Comparison of ENCODE assay signal across 20 cellular contexts in genomic region chr16:80720759-80721470, GRCh38.
DNase-seq lines count a peak whose midpoint lies in the region; ATAC-seq, FAIRE-seq and TF ChIP-seq lines count a peak whose summit lies in the region.
"Had no signal": no experiment of that assay in that cellular context is flagged by ENCODE, and none has a peak within 500 bp of the region (broad histone marks: within the 10 kb centered on the region; RNA-seq: fewer than 3 reads in every experiment).

No MANE protein-coding gene starts in this region.

- no peaks in the 10 kb centered on the region for H3K9me3 Mint-ChIP-seq in activated CD8-positive, alpha-beta memory T cell treated with anti-CD3 and anti-CD28 coated beads, Interleukin-2, amount 10 ng/mL, durations not matched to agents 7 days and 5 days (ENCODE audit: low read depth)
- H3K9me3 Mint-ChIP-seq in stimulated activated memory B cell treated with anti-CD40 and anti-IgM and Interleukin-4, amounts not matched to agents 10 μg/mL and 1 μg/mL and 100 μg/mL, for 72 hours = peaks cover 6% of the 10 kb centered on the region

- H3K4me2 ChIP-seq in endothelial cell of umbilical vein (ENCODE audit: insufficient read depth, low read length) = no peak overlapping the region

- intact Hi-C loops in endothelial cell of umbilical vein (cut with micrococcal nuclease) = no loop called here
- intact Hi-C loops in thyroid gland (cut with DNase I) = no loop called here

- no peak overlapping the region for H3K9ac ChIP-seq in endothelial cell of umbilical vein (replicated peaks; ENCODE audit: extremely low read depth, insufficient read depth, low read length)

- peaks cover 93% of the 10 kb centered on the region for H3K79me2 ChIP-seq in endothelial cell of umbilical vein (ENCODE audit: control insufficient read depth, insufficient read depth, low read length)

- H3K4me1 Mint-ChIP-seq in activated CD8-positive, alpha-beta memory T cell treated with anti-CD3 and anti-CD28 coated beads, Interleukin-2, amount 10 ng/mL, durations not matched to agents 7 days and 5 days = peaks cover 46% of the 10 kb centered on the region
- H3K4me1 Mint-ChIP-seq in stimulated activated memory B cell treated with anti-CD40 and anti-IgM and Interleukin-4, amounts not matched to agents 10 μg/mL and 1 μg/mL and 100 μg/mL, for 72 hours = peaks cover 32% of the 10 kb centered on the region

- BruUV-seq in endothelial cell of umbilical vein (replicated peaks; lab: Mats Ljungman, UMichigan) = no TSS peak

- DNase-seq in activated CD8-positive, alpha-beta memory T cell treated with anti-CD3 and anti-CD28 coated beads, Interleukin-2, amount 10 ng/mL, durations not matched to agents 7 days and 5 days = peak; percentile 37
- DNase-seq in activated CD8-positive, alpha-beta memory T cell treated with anti-CD3 and anti-CD28 coated beads, Interleukin-2, amount 50 U/mL, for 48 hours = no peak
- DNase-seq in endothelial cell of umbilical vein (ENCODE audit: low read depth, low spot score) = peak; percentile 10
- DNase-seq in thyroid gland = no peak
- DNase-seq in NCI-H2227 (lab: John Stamatoyannopoulos, UW; ENCODE audit: unreplicated experiment) = no peak
- no peak for DNase-seq in erythroblast (lab: John Stamatoyannopoulos, UW)
- DNase-seq: activated CD4-positive, alpha-beta T cell treated with anti-CD3 and anti-CD28 coated beads for 36 hours; activated naive CD4-positive, alpha-beta T cell treated with anti-CD3 and anti-CD28 coated beads for 36 hours; cortex of kidney; esophagus squamous epithelium; Kasumi-1; NCI-H1436 treated with DMSO at 0.1 percent for 48 hours; nephron progenitor cell; spleen; upper lobe of right lung had no signal

- H3K4me3 ChIP-seq in endothelial cell of umbilical vein (replicated peaks in 1 of 3; ENCODE audit: insufficient read depth in 1 of 3, low read depth in 1 of 3, low read length in 3 of 3) (no peak overlapping the region), thyroid gland (replicated peaks in 1 of 3) (no peak overlapping the region)
- H3K4me3 ChIP-seq: ascending aorta, esophagus squamous epithelium, prostate gland, spleen, upper lobe of right lung had no signal

- TF ChIP-seq POLR2A in endothelial cell of umbilical vein (IDR thresholded peaks at IDR 0.05; ENCODE audit: low read depth, low read length) = no peak
- no peak for TF ChIP-seq POLR2A in thyroid gland (IDR thresholded peaks at IDR 0.05)
- no peak for TF ChIP-seq POLR2A in erythroblast (IDR thresholded peaks at IDR 0.05; ENCODE audit: low read length)

- no peaks in the 10 kb centered on the region for H3K9me1 ChIP-seq in endothelial cell of umbilical vein (replicated peaks; ENCODE audit: control insufficient read depth, extremely low read depth, insufficient read depth, low read length)

- POLR2A ChIA-PET in endothelial cell of umbilical vein (lab: Charles Lee) = no interaction called here

- 83 to 88% methylated on average over 5 of the region's 5 CpGs for WGBS in thyroid gland, 2 donors

- peaks cover 8% of the 10 kb centered on the region for H4K20me1 ChIP-seq in endothelial cell of umbilical vein (replicated peaks; ENCODE audit: control insufficient read depth, extremely low read depth, insufficient read depth, low read length)

- H3K27me3 Mint-ChIP-seq in activated CD8-positive, alpha-beta memory T cell treated with anti-CD3 and anti-CD28 coated beads, Interleukin-2, amount 10 ng/mL, durations not matched to agents 7 days and 5 days = no peaks in the 10 kb centered on the region
- H3K27me3 Mint-ChIP-seq in stimulated activated memory B cell treated with anti-CD40 and anti-IgM and Interleukin-4, amounts not matched to agents 10 μg/mL and 1 μg/mL and 100 μg/mL, for 72 hours = no peaks in the 10 kb centered on the region
- H3K27me3 Mint-ChIP-seq: activated CD4-positive, alpha-beta T cell treated with anti-CD3 and anti-CD28 coated beads for 36 hours had no signal

- H3K27me3 ChIP-seq in endothelial cell of umbilical vein (ENCODE audit: control insufficient read depth in 2 of 2, insufficient read depth in 2 of 2, low read length in 2 of 2) (no peaks in the 10 kb centered on the region), thyroid gland (no peaks in the 10 kb centered on the region)
- H3K27me3 ChIP-seq: ascending aorta, spleen, upper lobe of right lung had no signal

- FAIRE-seq in endothelial cell of umbilical vein (lab: Jason Lieb, UNC) = no peak
- FAIRE-seq: keratinocyte had no signal

- H3K27ac ChIP-seq in endothelial cell of umbilical vein (ENCODE audit: insufficient read depth, low read depth, low read length) (no peak overlapping the region), thyroid gland (no peak overlapping the region)
- H3K27ac ChIP-seq: ascending aorta, esophagus squamous epithelium, prostate gland, upper lobe of right lung had no signal

- no peak overlapping the region for H2AFZ ChIP-seq in endothelial cell of umbilical vein (ENCODE audit: low read depth, low read length)

- ATAC-seq in activated CD8-positive, alpha-beta memory T cell treated with anti-CD3 and anti-CD28 coated beads, Interleukin-2, amount 10 ng/mL, durations not matched to agents 7 days and 5 days = no peak
- peak; percentile 37 for ATAC-seq in GM21360 (IDR thresholded peaks at IDR 0.05; ENCODE audit: unreplicated experiment)
- peak; percentile 63 for ATAC-seq in stimulated activated memory B cell treated with anti-CD40 and anti-IgM and Interleukin-4, amounts not matched to agents 10 μg/mL and 1 μg/mL and 100 μg/mL, for 72 hours
- ATAC-seq: activated CD4-positive, alpha-beta T cell treated with anti-CD3 and anti-CD28 coated beads for 36 hours; upper lobe of right lung had no signal

- no peak overlapping the region for H3K4me3 Mint-ChIP-seq in activated CD8-positive, alpha-beta memory T cell treated with anti-CD3 and anti-CD28 coated beads, Interleukin-2, amount 10 ng/mL, durations not matched to agents 7 days and 5 days
- H3K4me3 Mint-ChIP-seq in stimulated activated memory B cell treated with anti-CD40 and anti-IgM and Interleukin-4, amounts not matched to agents 10 μg/mL and 1 μg/mL and 100 μg/mL, for 72 hours = no peak overlapping the region
- H3K4me3 Mint-ChIP-seq: activated CD4-positive, alpha-beta T cell treated with anti-CD3 and anti-CD28 coated beads for 36 hours; activated naive CD4-positive, alpha-beta T cell treated with anti-CD3 and anti-CD28 coated beads for 36 hours; nephron progenitor cell had no signal

- no peaks in the 10 kb centered on the region for H3K9me3 ChIP-seq in endothelial cell of umbilical vein (replicated peaks; ENCODE audit: control insufficient read depth, insufficient read depth, low read length)
- H3K9me3 ChIP-seq in thyroid gland = no peaks in the 10 kb centered on the region
- H3K9me3 ChIP-seq: ascending aorta, prostate gland had no signal

- CTCF ChIA-PET in activated CD8-positive, alpha-beta memory T cell treated with anti-CD3 and anti-CD28 coated beads, Interleukin-2, amount 10 ng/mL, durations not matched to agents 7 days and 5 days (lab: Charles Lee) = interaction anchor here (0.9 to 1.9 kb wide), 4 partner anchors 14 to 194 kb away, joined by 3 to 6 read pairs (median 3); no protein-coding TSS in a partner anchor
- CTCF ChIA-PET in endothelial cell of umbilical vein (lab: Charles Lee) = interaction anchor here (0.9 to 1.2 kb wide), 4 partner anchors 8 to 194 kb away, joined by 3 to 5 read pairs (median 3); no protein-coding TSS in a partner anchor

- peak overlapping the region; percentile 17 for H3K27ac Mint-ChIP-seq in activated CD8-positive, alpha-beta memory T cell treated with anti-CD3 and anti-CD28 coated beads, Interleukin-2, amount 10 ng/mL, durations not matched to agents 7 days and 5 days
- H3K27ac Mint-ChIP-seq in stimulated activated memory B cell treated with anti-CD40 and anti-IgM and Interleukin-4, amounts not matched to agents 10 μg/mL and 1 μg/mL and 100 μg/mL, for 72 hours = peak overlapping the region; percentile 15
- H3K27ac Mint-ChIP-seq: activated CD4-positive, alpha-beta T cell treated with anti-CD3 and anti-CD28 coated beads for 36 hours; activated naive CD4-positive, alpha-beta T cell treated with anti-CD3 and anti-CD28 coated beads for 36 hours; nephron progenitor cell had no signal

- dilution Hi-C loops in endothelial cell of umbilical vein (cut with MboI; ENCODE audit: extremely low pct_ligation_motif_present, low sequenced_read_pairs) = no loop called here

- H3K4me1 ChIP-seq in endothelial cell of umbilical vein (ENCODE audit: control insufficient read depth, extremely low read depth, insufficient read depth, low read length) = peaks cover 32% of the 10 kb centered on the region
- no peaks in the 10 kb centered on the region for H3K4me1 ChIP-seq in thyroid gland
- H3K4me1 ChIP-seq: upper lobe of right lung had no signal

- peaks cover 10% of the 10 kb centered on the region for H3K36me3 Mint-ChIP-seq in activated CD8-positive, alpha-beta memory T cell treated with anti-CD3 and anti-CD28 coated beads, Interleukin-2, amount 10 ng/mL, durations not matched to agents 7 days and 5 days
- H3K36me3 Mint-ChIP-seq in stimulated activated memory B cell treated with anti-CD40 and anti-IgM and Interleukin-4, amounts not matched to agents 10 μg/mL and 1 μg/mL and 100 μg/mL, for 72 hours = peaks cover 4% of the 10 kb centered on the region

- TF ChIP-seq CTCF in endothelial cell of umbilical vein (IDR thresholded peaks at IDR 0.05; ENCODE audit: extremely low read depth in 1 of 2, insufficient read depth in 1 of 2, low read depth in 1 of 2, low read length in 2 of 2) (no peak), thyroid gland (IDR thresholded peaks at IDR 0.05) (no peak)

- H3K36me3 ChIP-seq in endothelial cell of umbilical vein (ENCODE audit: control insufficient read depth in 2 of 2, extremely low read depth in 1 of 2, insufficient read depth in 2 of 2, low read length in 2 of 2) = no peaks in the 10 kb centered on the region
- H3K36me3 ChIP-seq in thyroid gland = no peaks in the 10 kb centered on the region
- H3K36me3 ChIP-seq: ascending aorta, esophagus squamous epithelium, prostate gland, spleen, upper lobe of right lung had no signal

TF ChIP-seq in endothelial cell of umbilical vein, 7 proteins besides CTCF, POLR2A, EP300 and RAD21:
- TF ChIP-seq GATA2 (IDR thresholded peaks at IDR 0.05; ENCODE audit: insufficient read depth, insufficient read length, low read depth, low read length) = no peak
- TF ChIP-seq JUN (IDR thresholded peaks at IDR 0.05; ENCODE audit: borderline replicate concordance, insufficient read depth, insufficient read length, low read depth) = no peak
- TF ChIP-seq MAX (IDR thresholded peaks at IDR 0.05; ENCODE audit: insufficient read depth, insufficient read length) = no peak
- TF ChIP-seq EZH2 (IDR thresholded peaks at IDR 0.05; ENCODE audit: borderline replicate concordance, low read depth, low read length, severe bottlenecking) = no peak
- no peak for TF ChIP-seq POLR2AphosphoS5 (IDR thresholded peaks at IDR 0.05; ENCODE audit: insufficient read depth, low read depth, low read length)
- TF ChIP-seq MYC (IDR thresholded peaks at IDR 0.05; ENCODE audit: low read depth, low read length) = no peak
- no peak for TF ChIP-seq FOS (IDR thresholded peaks at IDR 0.05; ENCODE audit: borderline replicate concordance, insufficient read depth, low read length)

Comparison
In these comparisons a context has a peak if more than half of its experiments do, and no peak if none do; other contexts are left out.
1. DNase-seq: peak in activated CD8-positive, alpha-beta memory T cell treated with anti-CD3 and anti-CD28 coated beads, Interleukin-2, amount 10 ng/mL, durations not matched to agents 7 days and 5 days (single experiment) and endothelial cell of umbilical vein (single experiment); none in activated CD8-positive, alpha-beta memory T cell treated with anti-CD3 and anti-CD28 coated beads, Interleukin-2, amount 50 U/mL, for 48 hours (single experiment), thyroid gland (0 of 2), NCI-H2227 (single experiment) and erythroblast (0 of 2).